1 cellular context compared by ENCODE assay signal in the genomic region with DNA sequence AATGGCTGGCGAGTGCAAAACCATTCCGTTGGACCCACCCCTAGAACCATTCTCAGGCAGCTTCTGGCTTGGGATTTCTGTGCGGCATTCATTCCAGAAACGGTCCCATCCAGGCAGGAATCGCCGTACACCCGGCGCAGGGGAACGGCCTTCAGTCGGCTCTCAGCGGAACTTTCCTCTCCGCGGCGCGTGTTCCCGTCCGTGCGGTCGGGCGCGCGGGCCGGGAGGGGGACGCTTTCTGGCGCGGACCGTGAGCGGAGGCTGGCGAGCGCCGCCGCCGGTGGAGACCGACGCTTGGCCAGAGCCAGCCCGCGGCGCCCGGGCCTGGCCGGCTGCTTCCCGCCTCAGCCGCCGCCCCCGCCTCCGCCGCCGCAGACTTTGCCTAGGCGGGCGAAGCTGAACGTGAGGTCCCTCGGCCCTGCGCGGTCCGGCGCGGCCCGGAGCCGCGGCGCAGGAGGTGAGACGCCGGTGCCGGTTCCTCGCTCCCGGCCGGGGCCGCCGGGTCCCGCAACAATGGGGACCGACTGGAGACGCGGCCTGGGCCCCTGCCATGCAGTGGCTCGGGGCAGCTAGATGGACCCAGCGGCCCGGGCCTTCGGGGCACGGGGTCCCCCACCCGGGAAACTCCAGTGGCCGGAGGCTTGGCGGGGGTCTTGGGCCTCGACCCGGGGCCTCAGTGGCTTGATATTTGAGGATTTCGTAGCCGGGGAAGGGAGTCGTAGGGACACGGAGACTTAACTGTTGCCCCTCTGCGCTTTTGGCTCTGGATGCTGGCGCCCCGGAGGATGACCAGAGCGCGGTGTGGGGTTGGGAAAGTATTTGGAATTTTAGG.
TF ChIP-seq lines count a peak whose summit lies in the region.

A gene with protein sequence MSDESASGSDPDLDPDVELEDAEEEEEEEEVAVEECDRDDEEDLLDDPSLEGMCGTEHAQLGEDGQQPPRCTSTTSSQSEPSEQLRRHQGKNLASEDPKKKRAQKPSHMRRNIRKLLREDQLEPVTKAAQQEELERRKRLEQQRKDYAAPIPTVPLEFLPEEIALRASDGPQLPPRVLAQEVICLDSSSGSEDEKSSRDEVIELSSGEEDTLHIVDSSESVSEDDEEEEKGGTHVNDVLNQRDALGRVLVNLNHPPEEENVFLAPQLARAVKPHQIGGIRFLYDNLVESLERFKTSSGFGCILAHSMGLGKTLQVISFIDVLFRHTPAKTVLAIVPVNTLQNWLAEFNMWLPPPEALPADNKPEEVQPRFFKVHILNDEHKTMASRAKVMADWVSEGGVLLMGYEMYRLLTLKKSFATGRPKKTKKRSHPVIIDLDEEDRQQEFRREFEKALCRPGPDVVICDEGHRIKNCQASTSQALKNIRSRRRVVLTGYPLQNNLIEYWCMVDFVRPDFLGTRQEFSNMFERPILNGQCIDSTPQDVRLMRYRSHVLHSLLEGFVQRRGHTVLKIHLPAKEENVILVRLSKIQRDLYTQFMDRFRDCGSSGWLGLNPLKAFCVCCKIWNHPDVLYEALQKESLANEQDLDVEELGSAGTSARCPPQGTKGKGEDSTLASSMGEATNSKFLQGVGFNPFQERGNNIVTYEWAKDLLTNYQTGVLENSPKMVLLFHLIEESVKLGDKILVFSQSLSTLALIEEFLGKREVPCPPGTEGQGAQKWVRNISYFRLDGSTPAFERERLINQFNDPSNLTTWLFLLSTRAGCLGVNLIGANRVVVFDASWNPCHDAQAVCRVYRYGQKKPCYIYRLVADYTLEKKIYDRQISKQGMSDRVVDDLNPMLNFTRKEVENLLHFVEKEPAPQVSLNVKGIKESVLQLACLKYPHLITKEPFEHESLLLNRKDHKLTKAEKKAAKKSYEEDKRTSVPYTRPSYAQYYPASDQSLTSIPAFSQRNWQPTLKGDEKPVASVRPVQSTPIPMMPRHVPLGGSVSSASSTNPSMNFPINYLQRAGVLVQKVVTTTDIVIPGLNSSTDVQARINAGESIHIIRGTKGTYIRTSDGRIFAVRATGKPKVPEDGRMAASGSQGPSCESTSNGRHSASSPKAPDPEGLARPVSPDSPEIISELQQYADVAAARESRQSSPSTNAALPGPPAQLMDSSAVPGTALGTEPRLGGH (N-terminal part only) (plus strand): TSS at position 261 of the 832 bp plus-strand sequence. CDS start 51,702 bp downstream, outside the sequence.

TF ChIP-seq in K562, 482 proteins besides CTCF, POLR2A, EP300 and RAD21 (continued from another document and continues in another):
- no peak for TF ChIP-seq ZNF318 (IDR thresholded peaks at IDR 0.05; ENCODE audit: borderline replicate concordance in 1 of 2, low read depth in 1 of 2)
- no peak for TF ChIP-seq SMAD1 (IDR thresholded peaks at IDR 0.05; ENCODE audit: low read depth, low read length, partially characterized antibody)
- peak; percentile 95 for TF ChIP-seq GATAD2B (IDR thresholded peaks at IDR 0.05; ENCODE audit: borderline replicate concordance)
- TF ChIP-seq BRD4 (IDR thresholded peaks at IDR 0.05), result peak; percentile 32; the same call in 1 of the 2 replicates
- no peak; the same call in 1 of the 2 replicates for TF ChIP-seq KAT7 (CRISPR knock-in tag; IDR thresholded peaks at IDR 0.05; ENCODE audit: borderline replicate concordance)
- TF ChIP-seq CBX5 (IDR thresholded peaks at IDR 0.05; ENCODE audit: borderline replicate concordance, low read depth), result 0 out of 2 replicates have a peak, but pooled peaks have one; percentile 45
- no peak for TF ChIP-seq ARID1B (IDR thresholded peaks at IDR 0.05)
- TF ChIP-seq ZNF398 (CRISPR knock-in tag; IDR thresholded peaks at IDR 0.05), result no peak
- TF ChIP-seq PML (IDR thresholded peaks at IDR 0.05; ENCODE audit: low read length), result peak; percentile 38; the same call in 1 of the 2 replicates
- TF ChIP-seq ZNF518B (CRISPR knock-in tag; IDR thresholded peaks at IDR 0.05), result no peak
- peak in 1 of 2 experiments; percentile 56; a peak in 1 of 4 replicates for TF ChIP-seq SIX5 (IDR thresholded peaks at IDR 0.05; ENCODE audit: borderline replicate concordance in 1 of 2, insufficient read depth in 1 of 2, low read depth in 1 of 2, low read length in 2 of 2)
- TF ChIP-seq SLC30A9 (CRISPR knock-in tag; IDR thresholded peaks at IDR 0.05), result no peak
- TF ChIP-seq ZSCAN29 (IDR thresholded peaks at IDR 0.05), result 0 out of 2 replicates have a peak, but pooled peaks have one; percentile 22
- TF ChIP-seq ZNF449 (CRISPR knock-in tag; IDR thresholded peaks at IDR 0.05), result no peak
- TF ChIP-seq CREB1 (IDR thresholded peaks at IDR 0.05), result peak; percentile 25; the same call in 1 of the 2 replicates
- TF ChIP-seq CREB1 (CRISPR knock-in tag; IDR thresholded peaks at IDR 0.05), result peak; percentile 69; the same call in 1 of the 2 replicates
- no peak for TF ChIP-seq CBFA2T2 (conservative IDR thresholded peaks at IDR 0.05)
- 0 out of 2 replicates have a peak, but pooled peaks have one; percentile 26 for TF ChIP-seq CHAMP1 (IDR thresholded peaks at IDR 0.05)
- TF ChIP-seq MYBL2 (IDR thresholded peaks at IDR 0.05; ENCODE audit: low read depth), result no peak
- no peak for TF ChIP-seq MYBL2 (CRISPR knock-in tag; IDR thresholded peaks at IDR 0.05; ENCODE audit: borderline replicate concordance)
- no peak for TF ChIP-seq ZNF280A (IDR thresholded peaks at IDR 0.05; ENCODE audit: low read depth, partially characterized antibody)
- TF ChIP-seq MYC (IDR thresholded peaks at IDR 0.05; ENCODE audit: low read depth, low read length), result peak; percentile 73
- no peak for TF ChIP-seq MYC (CRISPR knock-in tag; IDR thresholded peaks at IDR 0.05; ENCODE audit: borderline replicate concordance, low read depth)
